In genomic region chr1:158691149-158691548, GRCh38 we compare ENCODE assay signal across 1 cellular context.
TF ChIP-seq lines count a peak whose summit lies in the region.

No MANE protein-coding gene starts in this region.

TF ChIP-seq in K562, 482 proteins besides CTCF, POLR2A, EP300 and RAD21 (continued from another document):
- peak; percentile 37; the same call in 1 of the 2 replicates for TF ChIP-seq CHAMP1 (IDR thresholded peaks at IDR 0.05)
- TF ChIP-seq ADNP (tag; IDR thresholded peaks at IDR 0.05) = 0 out of 2 replicates have a peak, but pooled peaks have one; percentile 26
- peak in 1 of 2 experiments; percentile 72; a peak in 2 of 4 replicates for TF ChIP-seq KDM1A (IDR thresholded peaks at IDR 0.05)
- 0 out of 4 replicates have a peak, but pooled peaks of 1 of the 2 experiments have one; percentile 30 for TF ChIP-seq HDAC1 (IDR thresholded peaks at IDR 0.05)
